Comparison of ENCODE assay signal across 11 cellular contexts in the genomic region with DNA sequence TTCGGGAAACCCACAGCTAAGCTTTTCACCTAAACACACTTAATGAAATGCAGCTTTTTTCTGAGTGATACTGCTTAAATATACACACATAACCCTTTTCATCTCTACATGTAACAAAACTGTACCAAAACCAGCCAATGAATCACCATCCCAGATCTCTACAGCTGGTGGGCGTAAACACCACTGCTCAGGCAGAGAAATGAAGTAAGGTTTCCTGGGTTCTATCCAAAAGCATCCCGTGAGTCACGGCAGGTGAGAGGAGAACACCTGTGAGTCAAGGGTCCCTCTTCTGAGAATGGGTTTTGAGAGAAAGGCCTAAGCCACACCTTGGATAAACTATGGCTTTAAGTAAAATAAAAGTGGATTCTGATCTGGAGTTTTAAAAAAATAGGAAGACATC. TPM values are rescaled to one million over a fixed set of nuclear protein-coding genes. Genes with fewer than 3 reads are reported as not detected.
DNase-seq lines count a peak whose midpoint lies in the region; ATAC-seq and TF ChIP-seq lines count a peak whose summit lies in the region.
"Had no signal": no experiment of that assay in that cellular context is flagged by ENCODE, and none has a peak within 500 bp of the region (broad histone marks: within the 10 kb centered on the region; RNA-seq: fewer than 3 reads in every experiment).

No MANE protein-coding gene starts in this region.

- TF ChIP-seq CTCF in neural crest cell (conservative IDR thresholded peaks at IDR 0.05) (no peak), tibial nerve (IDR thresholded peaks at IDR 0.05) (no peak)

- H3K27me3 ChIP-seq in tibial nerve, result no peaks in the 10 kb centered on the region

- H3K4me1 Mint-ChIP-seq in activated naive CD8-positive, alpha-beta T cell (ENCODE audit: low read depth), result peaks cover 33% of the 10 kb centered on the region
- H3K4me1 Mint-ChIP-seq in neural crest cell, result peaks cover 13% of the 10 kb centered on the region

- no peak for ATAC-seq in GM19463 (IDR thresholded peaks at IDR 0.05; ENCODE audit: unreplicated experiment)

- H3K9me3 Mint-ChIP-seq in activated naive CD8-positive, alpha-beta T cell (ENCODE audit: low read depth), result no peaks in the 10 kb centered on the region
- no peaks in the 10 kb centered on the region for H3K9me3 Mint-ChIP-seq in neural crest cell

- no peaks in the 10 kb centered on the region for H3K36me3 ChIP-seq in tibial nerve

- no peak for TF ChIP-seq EP300 in tibial nerve (IDR thresholded peaks at IDR 0.05)

- H3K27ac ChIP-seq in tibial nerve, result peak overlapping the region; percentile 8 to 85 (median 46)
- H3K27ac ChIP-seq: KMS-11 had no signal

- peak overlapping the region; percentile 3 for H3K4me3 Mint-ChIP-seq in activated naive CD8-positive, alpha-beta T cell
- H3K4me3 Mint-ChIP-seq in neural crest cell, result peak overlapping the region; percentile 6

- DNase-seq in activated T-cell treated with anti-CD3 and anti-CD28 coated beads for 24 hours (ENCODE audit: low read depth), result peak; percentile 43
- no peak for DNase-seq in activated T-cell treated with anti-CD3 and anti-CD28 coated beads, Interleukin-2, amount 50 U/mL, for 1 hour
- no peak for DNase-seq in neural crest cell (ENCODE audit: low read depth, low spot score)
- DNase-seq in tibial nerve (ENCODE audit: low spot score in 2 of 2), result no peak
- no peak for DNase-seq in NCI-H2227 treated with DMSO at 0.1 percent for 48 hours (lab: John Stamatoyannopoulos, UW)
- no peak for DNase-seq in KG1 (lab: John Stamatoyannopoulos, UW)
- DNase-seq: cerebellar nuclear complex; NK-92 treated with Interleukin-12 subunit alpha and Interleukin-12 subunit beta, amount 100 ng/mL, for 24 hours had no signal

- no peaks in the 10 kb centered on the region for H3K9me3 ChIP-seq in tibial nerve

- H3K27me3 Mint-ChIP-seq in activated naive CD8-positive, alpha-beta T cell, result peaks cover 21% of the 10 kb centered on the region
- peaks cover 48% of the 10 kb centered on the region for H3K27me3 Mint-ChIP-seq in neural crest cell (ENCODE audit: low read depth)

- H3K4me3 ChIP-seq in tibial nerve, result peak overlapping the region; percentile 24 to 71 (median 50)

- H3K27ac Mint-ChIP-seq in activated naive CD8-positive, alpha-beta T cell, result no peak overlapping the region
- H3K27ac Mint-ChIP-seq in neural crest cell (ENCODE audit: unreplicated experiment), result no peak overlapping the region

- H3K36me3 Mint-ChIP-seq in activated naive CD8-positive, alpha-beta T cell, result no peaks in the 10 kb centered on the region
- no peaks in the 10 kb centered on the region for H3K36me3 Mint-ChIP-seq in neural crest cell (ENCODE audit: low read depth)

- TF ChIP-seq POLR2A in tibial nerve (IDR thresholded peaks at IDR 0.05), result no peak

- 51 to 60% methylated on average over 4 of the region's 4 CpGs for WGBS in tibial nerve, 2 donors

- H3K4me1 ChIP-seq in tibial nerve, result peaks cover 0 to 15% (median 2%) of the 10 kb centered on the region in 4 donors

RNA-seq across cellular contexts. Expression of gene CLDN1, which starts 2.6 kb away (rescaled TPM):
- 0.14 and 0.39 TPM in 2 replicates for total RNA-seq in neural crest cell
- total RNA-seq in tibial nerve, result 100 to 1,000 TPM in 3 of 4 donors, 10 to 100 TPM in 1; 74.7 to 208 (median 133) TPM

Comparison
In these comparisons a context has a peak if more than half of its experiments do, and no peak if none do; other contexts are left out.
1. RNA of gene CLDN1, which starts 2.6 kb away (total RNA-seq): 74.7 to 208 TPM in tibial nerve; 0.14 to 0.39 TPM in neural crest cell; every median in the first group is over 10 times any median in the second.